Comparison of ENCODE assay signal across 21 cellular contexts in the genomic region with DNA sequence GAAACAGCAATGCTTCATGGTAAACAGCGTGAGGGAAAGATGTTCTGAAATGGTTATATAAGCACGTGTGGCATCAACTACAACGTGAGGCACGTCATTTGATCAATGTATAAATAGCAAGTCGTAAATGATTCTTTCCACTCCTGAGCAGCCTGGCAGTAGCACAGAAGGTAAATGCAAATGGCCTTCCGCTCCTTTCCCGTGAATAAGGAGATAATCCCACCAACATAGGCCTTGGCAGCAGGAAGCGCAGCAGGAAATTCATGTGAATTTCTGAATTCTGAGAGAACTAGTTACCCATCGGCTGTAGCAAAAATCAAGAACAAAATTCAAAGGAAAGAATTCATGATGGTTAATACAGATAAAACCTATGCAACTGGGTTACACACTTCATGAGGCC.
"Had no signal": no experiment of that assay in that cellular context is flagged by ENCODE, and none has a peak within 500 bp of the region (broad histone marks: within the 10 kb centered on the region; RNA-seq: fewer than 3 reads in every experiment).

No MANE protein-coding gene starts in this region.

- H3K9me3 Mint-ChIP-seq: activated B cell treated with CpG ODN at 0.5 μM for 24 hours; activated naive CD4-positive, alpha-beta T cell treated with anti-CD3 and anti-CD28 coated beads, Interleukin-2, amount 50 U/mL, for 72 hours; activated T-cell treated with anti-CD3 and anti-CD28 coated beads, Interleukin-2, amount 50 U/mL, for 24 hours; activated T-helper 17 cell treated with anti-CD3 and anti-CD28 coated beads, Interleukin-2, amount 50 U/mL, for 72 hours; dendritic cell treated with granulocyte-macrophage colony-stimulating factor and Interleukin-4, amounts not matched to agents 40 ng/mL and 50 ng/mL, for 4 days; immature natural killer cell; natural killer cell treated with Interleukin-12 subunit alpha and Interleukin-12 subunit beta and Interleukin-15 and Interleukin-18, amount 100 ng/mL, for 72 hours; T-helper 1 cell treated with Interleukin-12 subunit alpha and Interleukin-12 subunit beta and Interleukin-4 antibody, amounts not matched to agents 30 μg/mL and 1 μg/mL, for 36 hours had no signal

- DNase-seq: activated B cell treated with CpG ODN at 0.5 μM for 24 hours; activated CD4-positive, alpha-beta T cell treated with anti-CD3 and anti-CD28 coated beads for 4 hours; activated CD4-positive, alpha-beta T cell treated with anti-CD3 and anti-CD28 coated beads, Interleukin-2, amount 50 U/mL, for 48 hours; activated T-cell treated with anti-CD3 and anti-CD28 coated beads, Interleukin-2, amount 50 U/mL, for 24 hours; aorta; brain microvascular endothelial cell; effector CD4-positive, alpha-beta T cell; foreskin keratinocyte; immature natural killer cell; kidney glomerular epithelial cell; left ventricle myocardium inferior; midbrain; stimulated activated CD4-positive, alpha-beta T cell treated with anti-CD3 and anti-CD28 coated beads, Interleukin-4, amount 100 ng/mL, for 24 hours; stimulated activated naive CD8-positive, alpha-beta T cell treated with anti-CD3 and anti-CD28 coated beads, Interleukin-15, Interleukin-2, amounts not matched to agents 100 U/mL and 50 U/mL, for 24 hours; T1000; thyroid gland had no signal

- H3K4me3 ChIP-seq: left ventricle myocardium inferior, thyroid gland had no signal

- H3K36me3 Mint-ChIP-seq: activated naive CD4-positive, alpha-beta T cell treated with anti-CD3 and anti-CD28 coated beads, Interleukin-2, amount 50 U/mL, for 72 hours; natural killer cell treated with Interleukin-12 subunit alpha and Interleukin-12 subunit beta and Interleukin-15 and Interleukin-18, amount 100 ng/mL, for 72 hours had no signal

- H3K4me1 ChIP-seq: foreskin keratinocyte had no signal

- H3K27ac ChIP-seq: brain microvascular endothelial cell, foreskin keratinocyte, left ventricle myocardium inferior, thyroid gland had no signal

- H3K27me3 Mint-ChIP-seq: activated B cell treated with CpG ODN at 0.5 μM for 24 hours; activated T-cell treated with anti-CD3 and anti-CD28 coated beads, Interleukin-2, amount 50 U/mL, for 24 hours; activated T-helper 17 cell treated with anti-CD3 and anti-CD28 coated beads, Interleukin-2, amount 50 U/mL, for 72 hours; dendritic cell treated with granulocyte-macrophage colony-stimulating factor and Interleukin-4, amounts not matched to agents 40 ng/mL and 50 ng/mL, for 4 days had no signal

- H3K4me3 Mint-ChIP-seq: activated B cell treated with CpG ODN at 0.5 μM for 24 hours; activated T-cell treated with anti-CD3 and anti-CD28 coated beads, Interleukin-2, amount 50 U/mL, for 24 hours; activated T-helper 17 cell treated with anti-CD3 and anti-CD28 coated beads, Interleukin-2, amount 50 U/mL, for 72 hours; dendritic cell treated with granulocyte-macrophage colony-stimulating factor and Interleukin-4, amounts not matched to agents 40 ng/mL and 50 ng/mL, for 4 days; immature natural killer cell; natural killer cell treated with Interleukin-12 subunit alpha and Interleukin-12 subunit beta and Interleukin-15 and Interleukin-18, amount 100 ng/mL, for 72 hours; T-helper 1 cell treated with Interleukin-12 subunit alpha and Interleukin-12 subunit beta and Interleukin-4 antibody, amounts not matched to agents 30 μg/mL and 1 μg/mL, for 36 hours had no signal

- H3K4me1 Mint-ChIP-seq: activated B cell treated with CpG ODN at 0.5 μM for 24 hours; activated T-helper 17 cell treated with anti-CD3 and anti-CD28 coated beads, Interleukin-2, amount 50 U/mL, for 72 hours; immature natural killer cell had no signal

- H3K36me3 ChIP-seq: brain microvascular endothelial cell, left ventricle myocardium inferior, thyroid gland had no signal

- H3K9me3 ChIP-seq: left ventricle myocardium inferior, thyroid gland had no signal

- H3K27ac Mint-ChIP-seq: activated B cell treated with CpG ODN at 0.5 μM for 24 hours; activated naive CD4-positive, alpha-beta T cell treated with anti-CD3 and anti-CD28 coated beads, Interleukin-2, amount 50 U/mL, for 72 hours; activated T-cell treated with anti-CD3 and anti-CD28 coated beads, Interleukin-2, amount 50 U/mL, for 24 hours; activated T-helper 17 cell treated with anti-CD3 and anti-CD28 coated beads, Interleukin-2, amount 50 U/mL, for 72 hours; dendritic cell treated with granulocyte-macrophage colony-stimulating factor and Interleukin-4, amounts not matched to agents 40 ng/mL and 50 ng/mL, for 4 days; immature natural killer cell; natural killer cell treated with Interleukin-12 subunit alpha and Interleukin-12 subunit beta and Interleukin-15 and Interleukin-18, amount 100 ng/mL, for 72 hours; T-helper 1 cell treated with Interleukin-12 subunit alpha and Interleukin-12 subunit beta and Interleukin-4 antibody, amounts not matched to agents 30 μg/mL and 1 μg/mL, for 36 hours had no signal

- H3K27me3 ChIP-seq: brain microvascular endothelial cell, foreskin keratinocyte, thyroid gland had no signal
